Comparison of ENCODE assay signal across 23 cellular contexts in genomic region chr3:83230376-83230775, GRCh38.
DNase-seq lines count a peak whose midpoint lies in the region; ATAC-seq and TF ChIP-seq lines count a peak whose summit lies in the region.
"Had no signal": no experiment of that assay in that cellular context is flagged by ENCODE, and none has a peak within 500 bp of the region (broad histone marks: within the 10 kb centered on the region; RNA-seq: fewer than 3 reads in every experiment).

No MANE protein-coding gene starts in this region.

- H3K27me3 ChIP-seq in MM.1S (replicated peaks; ENCODE audit: insufficient read depth, low read length) (no peaks in the 10 kb centered on the region), OCI-LY1 (ENCODE audit: insufficient read depth, low read length) (no peaks in the 10 kb centered on the region)
- H3K27me3 ChIP-seq: BE2C, BLaER1 had no signal

- TF ChIP-seq CTCF in MM.1S (IDR thresholded peaks at IDR 0.05; ENCODE audit: low read length): no peak
- TF ChIP-seq CTCF in OCI-LY1 (IDR thresholded peaks at IDR 0.05; ENCODE audit: low read length): no peak
- TF ChIP-seq CTCF in GM10266 (IDR thresholded peaks at IDR 0.05; ENCODE audit: control insufficient read depth, insufficient read depth, low read depth, missing control alignments): no peak

- H3K9me3 ChIP-seq in MM.1S (replicated peaks; ENCODE audit: insufficient read depth, low read length) (no peaks in the 10 kb centered on the region), OCI-LY1 (ENCODE audit: low read length) (no peaks in the 10 kb centered on the region), SK-N-MC (ENCODE audit: low read depth, low read length) (no peaks in the 10 kb centered on the region)
- H3K9me3 ChIP-seq: BE2C, BLaER1 had no signal

- H3K9ac ChIP-seq in MM.1S (ENCODE audit: low read length) (peak overlapping the region; percentile 54; the same call in 1 of the 2 replicates), OCI-LY1 (ENCODE audit: low read length) (no peak overlapping the region), SK-N-MC (ENCODE audit: insufficient read length) (no peak overlapping the region)
- H3K9ac ChIP-seq: BLaER1 had no signal

- H3K4me2 ChIP-seq in MM.1S (ENCODE audit: low read depth, low read length) (peak overlapping the region; percentile 57), OCI-LY1 (ENCODE audit: low read length) (no peak overlapping the region)
- H3K4me2 ChIP-seq: BLaER1 had no signal

- DNase-seq in MM.1S: no peak
- peak; percentile 79 for DNase-seq in SK-N-MC (ENCODE audit: low read depth, low spot score)
- DNase-seq in NCI-H128 (lab: John Stamatoyannopoulos, UW; ENCODE audit: unreplicated experiment): no peak
- no peak for DNase-seq in GM10266 (ENCODE audit: extremely low spot score)
- DNase-seq: 8988T; ACHN; BE2C; C1 segment of cervical spinal cord; CD4-positive, alpha-beta memory T cell; CD4-positive, CD25-positive, alpha-beta regulatory T cell; CD8-positive, alpha-beta memory T cell; COR-L47; DMS 273 treated with DMSO at 0.1 percent for 48 hours; DMS153; DMS53; DMS79; DND-41; EL; GDM1 had no signal

- no peaks in the 10 kb centered on the region for H3K79me2 ChIP-seq in MM.1S (ENCODE audit: low read length)
- H3K79me2 ChIP-seq in OCI-LY1 (ENCODE audit: insufficient read depth, low read length): no peaks in the 10 kb centered on the region

- H3K9me2 ChIP-seq in MM.1S (replicated peaks; ENCODE audit: insufficient read depth, low read length) (no peaks in the 10 kb centered on the region), OCI-LY1 (ENCODE audit: low read depth, low read length) (no peaks in the 10 kb centered on the region)

- H3K36me3 ChIP-seq in MM.1S (replicated peaks; ENCODE audit: insufficient read depth, low read length): no peaks in the 10 kb centered on the region
- H3K36me3 ChIP-seq in OCI-LY1 (ENCODE audit: insufficient read depth, low read length): no peaks in the 10 kb centered on the region
- H3K36me3 ChIP-seq in SK-N-MC (ENCODE audit: insufficient read depth, low read length): no peaks in the 10 kb centered on the region
- H3K36me3 ChIP-seq: BE2C, BLaER1 had no signal

- H3K4me3 ChIP-seq in MM.1S (ENCODE audit: low read length) (peak overlapping the region; percentile 60), OCI-LY1 (ENCODE audit: low read depth, low read length, poor library complexity, severe bottlenecking) (no peak overlapping the region), SK-N-MC (peak overlapping the region; percentile 57)
- H3K4me3 ChIP-seq: BLaER1 had no signal

- no peaks in the 10 kb centered on the region for H4K20me1 ChIP-seq in MM.1S (ENCODE audit: insufficient read depth, low read length)
- H4K20me1 ChIP-seq in OCI-LY1 (ENCODE audit: insufficient read depth, low read length): no peaks in the 10 kb centered on the region
- H4K20me1 ChIP-seq: BLaER1 had no signal

- 0 out of 2 replicates have a peak, but pooled peaks cover 6% of the 10 kb centered on the region for H3K4me1 ChIP-seq in MM.1S (ENCODE audit: low read length)
- peaks cover 6% of the 10 kb centered on the region for H3K4me1 ChIP-seq in OCI-LY1 (ENCODE audit: insufficient read depth, low read length, severe bottlenecking)
- H3K4me1 ChIP-seq: BE2C, BLaER1 had no signal

- H3K27ac ChIP-seq in MM.1S (ENCODE audit: low read length) (peak overlapping the region; percentile 70; the same call in 1 of the 2 replicates), OCI-LY1 (ENCODE audit: low read depth, low read length, poor library complexity, severe bottlenecking) (no peak overlapping the region), SK-N-MC (peak overlapping the region; percentile 86)
- H3K27ac ChIP-seq: BLaER1 had no signal

- no peak for ATAC-seq in HG03108 (IDR thresholded peaks at IDR 0.05; ENCODE audit: unreplicated experiment)
- no peak for ATAC-seq in HG03039 (IDR thresholded peaks at IDR 0.05; ENCODE audit: unreplicated experiment)

- peaks cover 8% of the 10 kb centered on the region for H3F3A ChIP-seq in MM.1S (ENCODE audit: insufficient read depth, low read length)
- H3F3A ChIP-seq in OCI-LY1 (ENCODE audit: insufficient read depth, low read length): no peaks in the 10 kb centered on the region

- H2AFZ ChIP-seq in MM.1S (ENCODE audit: low read length) (peak overlapping the region; percentile 61), OCI-LY1 (ENCODE audit: low read length) (0 out of 2 replicates have a peak overlapping the region, but pooled peaks have one; percentile 89)
